Comparison of ENCODE assay signal across 8 cellular contexts in genomic region chr20:36572701-36573102, GRCh38. TPM values are rescaled to one million over a fixed set of nuclear protein-coding genes. Genes with fewer than 3 reads are reported as not detected.
DNase-seq lines count a peak whose midpoint lies in the region; ATAC-seq and TF ChIP-seq lines count a peak whose summit lies in the region.

No MANE protein-coding gene starts in this region.

- H3K79me2 ChIP-seq in PC-3 (ENCODE audit: low read length), result peaks cover 28% of the 10 kb centered on the region

- peak overlapping the region; percentile 98; the same call in 1 of the 2 replicates for H3K4me2 ChIP-seq in PC-3 (ENCODE audit: low read length)

- H3K9ac ChIP-seq in PC-3 (ENCODE audit: low read length), result no peak overlapping the region

- TF ChIP-seq CTCF in BJ (IDR thresholded peaks at IDR 0.05; ENCODE audit: insufficient read depth, low read depth, low read length), result no peak
- no peak for TF ChIP-seq CTCF in PC-3 (conservative IDR thresholded peaks at IDR 0.05; ENCODE audit: low read depth, low read length)
- TF ChIP-seq CTCF in left ventricle myocardium inferior (IDR thresholded peaks at IDR 0.05; ENCODE audit: borderline replicate concordance), result no peak

- H2AFZ ChIP-seq in PC-3 (ENCODE audit: low read length), result peak overlapping the region; percentile 54

- TSS peak; percentile 40 for BruUV-seq in PC-3 (replicated peaks; lab: Mats Ljungman, UMichigan)

- H3K4me1 ChIP-seq in PC-3 (ENCODE audit: insufficient read depth, low read length) (peaks cover 17% of the 10 kb centered on the region), left ventricle myocardium inferior (peaks cover 45% of the 10 kb centered on the region)

- H3K27me3 ChIP-seq in BJ (ENCODE audit: control insufficient read depth, insufficient read depth, low read length), result no peaks in the 10 kb centered on the region
- no peaks in the 10 kb centered on the region for H3K27me3 ChIP-seq in PC-3 (ENCODE audit: low read length)
- no peaks in the 10 kb centered on the region for H3K27me3 ChIP-seq in left ventricle myocardium inferior (ENCODE audit: low read depth)

- H3K27ac ChIP-seq in PC-3 (ENCODE audit: low read length), result no peak overlapping the region
- peak overlapping the region; percentile 91 for H3K27ac ChIP-seq in left ventricle myocardium inferior (replicated peaks)
- peak overlapping the region in 20 of 21 experiments; percentile 80 to 97 (median 90) for H3K27ac ChIP-seq in skin epidermis

- H3K9me3 ChIP-seq in PC-3 (ENCODE audit: low read length), result no peaks in the 10 kb centered on the region
- H3K9me3 ChIP-seq in left ventricle myocardium inferior (replicated peaks), result no peaks in the 10 kb centered on the region

- no peaks in the 10 kb centered on the region for H4K20me1 ChIP-seq in PC-3 (ENCODE audit: low read length)

- intact Hi-C loops in PC-3 (cut with micrococcal nuclease), result no loop called here
- intact Hi-C loops in left ventricle myocardium inferior (cut with micrococcal nuclease), result no loop called here

- no peaks in the 10 kb centered on the region for H3F3A ChIP-seq in PC-3 (ENCODE audit: low read length, unreplicated experiment)

- no peak for DNase-seq in BJ (ENCODE audit: low read depth)
- DNase-seq in PC-3, result no peak
- DNase-seq in activated naive CD4-positive, alpha-beta T cell (lab: John Stamatoyannopoulos, UW), result peak; percentile 56 to 73 (median 66)
- no peak for DNase-seq in left ventricle myocardium inferior
- DNase-seq in ureter (ENCODE audit: low spot score), result no peak

- H3K4me3 ChIP-seq in BJ (ENCODE audit: low read depth, low read length) (peak overlapping the region; percentile 23), PC-3 (ENCODE audit: low read length) (no peak overlapping the region), left ventricle myocardium inferior (peak overlapping the region; percentile 96), skin epidermis (peak overlapping the region; percentile 54 to 90 (median 75))

- POLR2A ChIA-PET in BJ (lab: Charles Lee), result no interaction called here
- POLR2A ChIA-PET in PC-3 (lab: Charles Lee; ENCODE audit: unreplicated experiment), result no interaction called here

- peak; percentile 30 for ATAC-seq in GM21723 (IDR thresholded peaks at IDR 0.05; ENCODE audit: unreplicated experiment)
- ATAC-seq in PC-3, result no peak
- ATAC-seq in HG03139 (IDR thresholded peaks at IDR 0.05; ENCODE audit: unreplicated experiment), result no peak

- CTCF ChIA-PET in BJ (lab: Yijun Ruan, JAX), result interaction anchor here (1.1 to 1.2 kb wide), 2 partner anchors 26 to 32 kb away, joined by 3 read pairs; no protein-coding TSS in a partner anchor
- CTCF ChIA-PET in PC-3 (lab: Charles Lee), result no interaction called here

- no peaks in the 10 kb centered on the region for H3K9me2 ChIP-seq in PC-3 (replicated peaks; ENCODE audit: low read length)

- H3K36me3 ChIP-seq in BJ (ENCODE audit: control insufficient read depth, insufficient read depth, low read length) (no peaks in the 10 kb centered on the region), PC-3 (ENCODE audit: low read depth, low read length) (no peaks in the 10 kb centered on the region), left ventricle myocardium inferior (no peaks in the 10 kb centered on the region)

RNA-seq across cellular contexts. Expression of gene TGIF2, which starts 0.7 kb away (rescaled TPM):
- polyA plus RNA-seq in BJ (2011; rRNA removed), result 8.3 and 10.8 TPM in 2 replicates
- polyA minus RNA-seq in BJ (2011; rRNA and poly(A)+ RNA removed), result 9.2 and 15.1 TPM in 2 replicates
- total RNA-seq in PC-3 (2014; rRNA removed), result 15.2 and 15.7 TPM in 2 replicates
- total RNA-seq in left ventricle myocardium inferior, result 5.8 TPM
- total RNA-seq in ureter, result 18.8 TPM

RNA-seq across cellular contexts. Expression of gene MYL9, which starts 31.4 kb away (rescaled TPM):
- polyA plus RNA-seq in BJ (2011; rRNA removed), result 445 and 673 TPM in 2 replicates
- polyA minus RNA-seq in BJ (2011; rRNA and poly(A)+ RNA removed), result 572 and 608 TPM in 2 replicates
- total RNA-seq in PC-3 (2014; rRNA removed) (10.8 and 12.0 TPM in 2 replicates), left ventricle myocardium inferior (1,345 TPM), ureter (1,028 TPM)

RNA-seq across cellular contexts. Expression of gene RAB5IF, which starts 32.9 kb away (rescaled TPM):
- 92.4 and 138 TPM in 2 replicates for polyA plus RNA-seq in BJ (2011; rRNA removed)
- 22.7 and 36.8 TPM in 2 replicates for polyA minus RNA-seq in BJ (2011; rRNA and poly(A)+ RNA removed)
- 217 and 255 TPM in 2 replicates for total RNA-seq in PC-3 (2014; rRNA removed)
- 56.5 TPM for total RNA-seq in left ventricle myocardium inferior
- total RNA-seq in ureter, result 83.6 TPM

Comparison
In these comparisons a context has a peak if more than half of its experiments do, and no peak if none do; other contexts are left out.
1. DNase-seq: peak in activated naive CD4-positive, alpha-beta T cell (4 of 4); none in BJ (single experiment), PC-3 (single experiment), left ventricle myocardium inferior (single experiment) and ureter (single experiment).
2. RNA of gene MYL9, which starts 31.4 kb away (total RNA-seq): 1,345 TPM in left ventricle myocardium inferior (single experiment) and 1,028 TPM in ureter (single experiment); 10.8 to 12.0 TPM in PC-3; every median in the first group is over 10 times any median in the second.